In the genomic region with DNA sequence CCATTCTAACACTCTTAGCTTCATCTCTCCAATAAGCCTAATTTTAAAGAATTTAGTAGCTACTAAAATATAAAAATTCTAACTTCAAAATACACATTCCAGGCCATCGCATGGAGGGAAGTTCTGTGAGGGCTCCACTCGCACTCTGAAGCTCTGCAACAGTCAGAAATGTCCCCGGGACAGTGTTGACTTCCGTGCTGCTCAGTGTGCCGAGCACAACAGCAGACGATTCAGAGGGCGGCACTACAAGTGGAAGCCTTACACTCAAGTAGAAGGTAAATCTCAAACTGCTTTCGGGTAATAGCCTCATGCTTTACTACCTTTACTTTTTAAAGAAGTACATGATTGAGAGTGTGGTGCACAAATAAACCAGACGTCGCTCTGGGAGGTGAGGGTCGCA, we compare ENCODE assay signal across 27 cellular contexts.
A peak's percentile ranks its signal among the peaks of the same experiment; 100 is the strongest.
DNase-seq lines count a peak whose midpoint lies in the region; ATAC-seq, FAIRE-seq and TF ChIP-seq lines count a peak whose summit lies in the region.
"Had no signal": no experiment of that assay in that cellular context is flagged by ENCODE, and none has a peak within 500 bp of the region (broad histone marks: within the 10 kb centered on the region; RNA-seq: fewer than 3 reads in every experiment).

No MANE protein-coding gene starts in this region.

- H3K79me1 ChIP-seq in trophoblast cell (ENCODE audit: low read length), result peaks cover 11% of the 10 kb centered on the region

- DNase-seq in HTR-8/SVneo (ENCODE audit: insufficient read length, low spot score) (no peak), WTC11 (ENCODE audit: low spot score) (no peak), mesothelial cell of epicardium (ENCODE audit: low spot score in 2 of 2, unreplicated experiment in 2 of 2) (no peak), trophoblast cell (no peak), SIG-M5 (lab: John Stamatoyannopoulos, UW) (no peak), foreskin keratinocyte (no peak), ACHN (no peak)
- DNase-seq: BE2C; C1 segment of cervical spinal cord; CD4-positive, alpha-beta memory T cell; CD4-positive, CD25-positive, alpha-beta regulatory T cell; CD8-positive, alpha-beta memory T cell; COR-L47; DMS 273 treated with DMSO at 0.1 percent for 48 hours; DMS153; DMS53; DMS79; DND-41; EL; GDM1 had no signal

- H3K27ac ChIP-seq in trophoblast cell (ENCODE audit: low read depth, low read length) (no peak overlapping the region), foreskin keratinocyte (no peak overlapping the region)
- H3K27ac ChIP-seq: 22Rv1, A549, BLaER1 had no signal

- H3K27me3 Mint-ChIP-seq in WTC11 (ENCODE audit: low read depth) (no peaks in the 10 kb centered on the region), mesothelial cell of epicardium (ENCODE audit: low read depth) (no peaks in the 10 kb centered on the region)
- H3K27me3 Mint-ChIP-seq: CD8-positive, alpha-beta memory T cell had no signal

- CTCF ChIA-PET in WTC11 (lab: Charles Lee), result interaction anchor here (0.6 to 2.0 kb wide), 2 partner anchors 58 to 105 kb away, joined by 3 to 5 read pairs; no protein-coding TSS in a partner anchor

- H4K8ac ChIP-seq in trophoblast cell (ENCODE audit: low read depth, low read length), result no peak overlapping the region

- H3K23ac ChIP-seq in trophoblast cell (ENCODE audit: low read length), result no peak overlapping the region

- no peaks in the 10 kb centered on the region for H3K36me3 ChIP-seq in trophoblast cell (ENCODE audit: control insufficient read depth in 1 of 2, insufficient read depth in 2 of 2, low read length in 2 of 2)
- H3K36me3 ChIP-seq: BE2C, BLaER1 had no signal

- no CpG with 5 or more reads among the region's 11 CpGs for WGBS in trophoblast cell (ENCODE audit: extremely low coverage, insufficient coverage, insufficient read length)

- H3K27ac Mint-ChIP-seq in WTC11 (0 out of 2 replicates have a peak overlapping the region, but pooled peaks have one; percentile 61), mesothelial cell of epicardium (peak overlapping the region; percentile 9)
- H3K27ac Mint-ChIP-seq: CD14-positive monocyte; CD4-positive, CD25-positive, alpha-beta regulatory T cell; CD8-positive, alpha-beta memory T cell had no signal

- no peak overlapping the region for H2AFZ ChIP-seq in trophoblast cell (ENCODE audit: insufficient read depth, low read length, poor library complexity)

- H3K79me2 ChIP-seq in trophoblast cell (ENCODE audit: control insufficient read depth, insufficient read depth, low read length, poor library complexity), result peaks cover 2% of the 10 kb centered on the region

- no peak overlapping the region for H3K14ac ChIP-seq in trophoblast cell (ENCODE audit: low read length)

- H3K27me3 ChIP-seq in trophoblast cell (ENCODE audit: insufficient read depth, low read length) (no peaks in the 10 kb centered on the region), foreskin keratinocyte (no peaks in the 10 kb centered on the region)
- H3K27me3 ChIP-seq: BE2C, BLaER1 had no signal

- no peak for TF ChIP-seq CTCF in WTC11 (IDR thresholded peaks at IDR 0.05)
- no peak for TF ChIP-seq CTCF in mesothelial cell of epicardium (IDR thresholded peaks at IDR 0.05; ENCODE audit: unreplicated experiment)
- no peak for TF ChIP-seq CTCF in foreskin keratinocyte (conservative IDR thresholded peaks at IDR 0.05)

- ATAC-seq in WTC11 (no peak), foreskin keratinocyte (no peak)
- ATAC-seq: A549, GM12878 had no signal

- no peak overlapping the region for H3K4me2 ChIP-seq in trophoblast cell (ENCODE audit: low read length)
- H3K4me2 ChIP-seq: A549, BLaER1 had no signal

- H2BK12ac ChIP-seq in trophoblast cell (ENCODE audit: low read length), result peak overlapping the region; percentile 67

- H3K4me3 Mint-ChIP-seq in WTC11 (no peak overlapping the region), mesothelial cell of epicardium (no peak overlapping the region)
- H3K4me3 Mint-ChIP-seq: CD14-positive monocyte; CD4-positive, alpha-beta memory T cell; CD4-positive, CD25-positive, alpha-beta regulatory T cell had no signal

- no peak overlapping the region for H3K18ac ChIP-seq in trophoblast cell (ENCODE audit: low read length)

- in situ Hi-C loops in ACHN (cut with HindIII; ENCODE audit: low pct_ligation_motif_present, low pct_unique_long_range_greater_than_20kb, low sequenced_read_pairs), result no loop called here

- H3K4me1 Mint-ChIP-seq in WTC11 (peaks cover 7% of the 10 kb centered on the region; the same call in 1 of the 2 replicates), mesothelial cell of epicardium (peaks cover 36% of the 10 kb centered on the region)
- H3K4me1 Mint-ChIP-seq: CD14-positive monocyte; CD4-positive, alpha-beta memory T cell; CD4-positive, CD25-positive, alpha-beta regulatory T cell; CD8-positive, alpha-beta memory T cell had no signal

- FAIRE-seq in HTR-8/SVneo (lab: Jason Lieb, UNC), result peak; percentile 69
- FAIRE-seq: A549, GM12878, GM12892, GM18507 had no signal

- peaks cover 4% of the 10 kb centered on the region; the same call in 1 of the 2 replicates for H3K9me3 Mint-ChIP-seq in WTC11
- H3K9me3 Mint-ChIP-seq in mesothelial cell of epicardium, result peaks cover 6% of the 10 kb centered on the region

- no peak overlapping the region for H4K12ac ChIP-seq in trophoblast cell (ENCODE audit: low read depth, low read length)

- no peak overlapping the region for H4K91ac ChIP-seq in trophoblast cell (ENCODE audit: low read depth, low read length)

- H2AK5ac ChIP-seq in trophoblast cell (ENCODE audit: low read length), result no peak overlapping the region

- no peak overlapping the region for H3K4me3 ChIP-seq in trophoblast cell (ENCODE audit: low read depth, low read length)
- H3K4me3 ChIP-seq: A549, BLaER1, GM12878 had no signal

- peaks cover 2% of the 10 kb centered on the region for H3K9me3 ChIP-seq in trophoblast cell (ENCODE audit: insufficient read depth, low read depth, low read length)
- H3K9me3 ChIP-seq: A549, BE2C, BLaER1 had no signal

- H2BK120ac ChIP-seq in trophoblast cell (ENCODE audit: insufficient read depth, low read length, poor library complexity), result peak overlapping the region; percentile 65

- no peak overlapping the region for H2BK5ac ChIP-seq in trophoblast cell (ENCODE audit: low read depth, low read length, poor library complexity)

- peaks cover 5 to 8% of the 10 kb centered on the region in 2 experiments for H3K4me1 ChIP-seq in trophoblast cell (ENCODE audit: control insufficient read depth in 1 of 2, insufficient read depth in 2 of 2, low read length in 2 of 2)
- H3K4me1 ChIP-seq in foreskin keratinocyte, result no peaks in the 10 kb centered on the region
- H3K4me1 ChIP-seq: A549, BE2C, BLaER1 had no signal

- no peak overlapping the region for H3K9ac ChIP-seq in trophoblast cell (ENCODE audit: low read length)
- H3K9ac ChIP-seq: BLaER1 had no signal

- no peak overlapping the region for H3K4ac ChIP-seq in trophoblast cell (ENCODE audit: low read depth, low read length)

- H3K36me3 Mint-ChIP-seq in WTC11 (peaks cover 27% of the 10 kb centered on the region), mesothelial cell of epicardium (peaks cover 4% of the 10 kb centered on the region)
- H3K36me3 Mint-ChIP-seq: CD14-positive monocyte; CD4-positive, alpha-beta memory T cell; CD4-positive, CD25-positive, alpha-beta regulatory T cell; CD8-positive, alpha-beta memory T cell had no signal

- POLR2A ChIA-PET in WTC11 (lab: Charles Lee), result no interaction called here

TF ChIP-seq in WTC11, 78 proteins besides CTCF, POLR2A, EP300 and RAD21:
- TF ChIP-seq TEAD4 (CRISPR knock-in tag; IDR thresholded peaks at IDR 0.05), result no peak
- TF ChIP-seq, protein P1, sequence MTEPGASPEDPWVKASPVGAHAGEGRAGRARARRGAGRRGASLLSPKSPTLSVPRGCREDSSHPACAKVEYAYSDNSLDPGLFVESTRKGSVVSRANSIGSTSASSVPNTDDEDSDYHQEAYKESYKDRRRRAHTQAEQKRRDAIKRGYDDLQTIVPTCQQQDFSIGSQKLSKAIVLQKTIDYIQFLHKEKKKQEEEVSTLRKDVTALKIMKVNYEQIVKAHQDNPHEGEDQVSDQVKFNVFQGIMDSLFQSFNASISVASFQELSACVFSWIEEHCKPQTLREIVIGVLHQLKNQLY (CRISPR knock-in tag; IDR thresholded peaks at IDR 0.05), result no peak
TF ChIP-seq in WTC11: peak in this region for 0.
